38 cellular contexts compared by ENCODE assay signal in the genomic region with DNA sequence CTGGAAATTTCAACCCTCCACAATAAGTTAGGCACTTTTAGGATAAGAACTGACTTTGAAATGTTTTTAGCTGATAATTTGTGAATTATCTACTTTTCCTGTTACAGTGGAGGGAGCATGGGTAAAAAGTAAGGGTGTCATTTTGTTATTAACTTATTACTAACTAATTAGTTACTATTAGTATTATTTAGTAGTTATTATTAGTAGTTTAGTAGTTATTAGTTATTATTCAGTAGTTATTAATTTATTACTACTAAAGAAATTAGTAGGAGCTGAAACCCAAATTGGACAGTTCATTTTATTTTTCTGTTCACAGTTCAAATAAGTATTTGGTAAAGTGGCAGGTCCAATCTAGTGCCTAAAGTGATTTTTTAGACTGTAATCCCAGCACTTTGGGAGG. TPM values are rescaled to one million over a fixed set of nuclear protein-coding genes. Genes with fewer than 3 reads are reported as not detected.
"Had no signal": no experiment of that assay in that cellular context is flagged by ENCODE, and none has a peak within 500 bp of the region (broad histone marks: within the 10 kb centered on the region; RNA-seq: fewer than 3 reads in every experiment).

No MANE protein-coding gene starts in this region.

- H3K27me3 ChIP-seq: MG63 had no signal

- H3K4me3 ChIP-seq: MG63 had no signal

- H3K4me2 ChIP-seq: KMS-11 had no signal

- DNase-seq: Karpas-422, Kasumi-1, KG1, MG63, MM.1S, MV-4-11, NCI-H1092, NCI-H1092 treated with DMSO at 0.1 percent for 48 hours, NCI-H1105, NCI-H1105 treated with DMSO at 0.1 percent for 48 hours, NCI-H1417, NCI-H1417 treated with DMSO at 0.1 percent for 48 hours, NCI-H1436, NCI-H1436 treated with DMSO at 0.1 percent for 48 hours, NCI-H146, NCI-H1694, NCI-H1694 treated with DMSO at 0.1 percent for 48 hours, NCI-H187, NCI-H187 treated with DMSO at 0.1 percent for 48 hours, NCI-H1930, NCI-H2029, NCI-H2029 treated with DMSO at 0.1 percent for 48 hours, NCI-H2081, NCI-H2081 treated with DMSO at 0.1 percent for 48 hours, NCI-H2107, NCI-H2171, NCI-H2171 treated with DMSO at 0.1 percent for 48 hours, NCI-H2227 treated with DMSO at 0.1 percent for 48 hours, NCI-H226, NCI-H345, NCI-H446, NCI-H446 treated with DMSO at 0.1 percent for 48 hours, NCI-H510A, NCI-H510A treated with DMSO at 0.1 percent for 48 hours had no signal

- H3K9ac ChIP-seq: KMS-11 had no signal

- H3K36me3 ChIP-seq: MG63 had no signal

- H3K27ac ChIP-seq: KMS-11 had no signal

- H3K9me3 ChIP-seq: MG63 had no signal

RNA-seq across cellular contexts. Expression of gene ADH1A, which starts 5.4 kb away (rescaled TPM):
- total RNA-seq: LHCN-M2, M059J, NCI-H460 had no signal

RNA-seq across cellular contexts. Expression of gene ADH1B, which starts 35.8 kb away (rescaled TPM):
- total RNA-seq: LHCN-M2, M059J, NCI-H460 had no signal
